ENCODE assay signal across 8 cellular contexts in the genomic region with DNA sequence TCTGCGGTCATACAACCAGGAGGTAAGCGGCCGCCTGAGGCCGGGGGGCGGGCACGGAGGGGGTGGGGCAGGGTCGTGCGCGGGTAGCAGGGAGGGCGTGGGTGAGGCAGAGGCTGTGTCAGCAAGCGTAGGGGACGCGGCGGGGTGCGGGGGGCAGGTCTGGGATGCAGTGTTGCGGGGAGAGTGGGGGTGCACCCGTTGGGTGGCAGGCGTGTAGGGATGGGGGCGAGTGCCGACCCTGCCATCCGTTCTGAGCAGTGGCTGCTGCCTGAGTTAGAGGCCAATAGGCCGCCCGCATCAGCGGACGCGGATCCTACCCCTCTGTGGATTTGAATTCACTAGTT. TPM values are rescaled to one million over a fixed set of nuclear protein-coding genes. Genes with fewer than 3 reads are reported as not detected.
DNase-seq lines count a peak whose midpoint lies in the region; ATAC-seq and TF ChIP-seq lines count a peak whose summit lies in the region.

No MANE protein-coding gene starts in this region.

- TF ChIP-seq CTCF in GM13977 (IDR thresholded peaks at IDR 0.05; ENCODE audit: extremely low read depth, insufficient read depth, missing control alignments) = no peak
- TF ChIP-seq CTCF in fibroblast of villous mesenchyme (IDR thresholded peaks at IDR 0.05; ENCODE audit: insufficient read depth, low read depth, low read length) = no peak

- in situ Hi-C loops in GM13977 (cut with MboI; ENCODE audit: low pct_unique_long_range_greater_than_20kb, low sequenced_read_pairs, unreplicated experiment) = no loop called here

- peak overlapping the region; percentile 99 for H3K27ac ChIP-seq in rectal smooth muscle tissue (ENCODE audit: low read depth, low read length)

- peak; percentile 1 for ATAC-seq in SK-N-SH treated with all-trans-retinoic acid at 6 μM for 48 hours

- H3K4me1 ChIP-seq in rectal smooth muscle tissue (ENCODE audit: control insufficient read depth, insufficient read depth, low read length) = peaks cover 23% of the 10 kb centered on the region

- H3K4me3 ChIP-seq in fibroblast of villous mesenchyme (ENCODE audit: low read depth, low read length) = peak overlapping the region; percentile 79
- H3K4me3 ChIP-seq in rectal smooth muscle tissue (ENCODE audit: low read length) = peak overlapping the region; percentile 91

- no peaks in the 10 kb centered on the region for H3K27me3 ChIP-seq in rectal smooth muscle tissue (ENCODE audit: control insufficient read depth, insufficient read depth, low read length)

- DNase-seq in GM13977 (ENCODE audit: low spot score) (peak; percentile 37), fibroblast of villous mesenchyme (ENCODE audit: low read depth) (no peak), NCI-H1105 treated with DMSO at 0.1 percent for 48 hours (lab: John Stamatoyannopoulos, UW) (no peak), HuH-7.5 (ENCODE audit: low spot score) (no peak), NCI-H2227 (lab: John Stamatoyannopoulos, UW; ENCODE audit: unreplicated experiment) (no peak), NCI-H1048 (lab: John Stamatoyannopoulos, UW) (no peak)

- H3K9ac ChIP-seq in rectal smooth muscle tissue (ENCODE audit: low read length) = peak overlapping the region; percentile 66

- peaks cover 56% of the 10 kb centered on the region for H3K36me3 ChIP-seq in rectal smooth muscle tissue (ENCODE audit: control insufficient read depth, insufficient read depth, low read length)

TF ChIP-seq in SK-N-SH treated with all-trans-retinoic acid at 6 μM for 48 hours, 23 proteins besides CTCF, POLR2A, EP300 and RAD21:
- TF ChIP-seq PPARA (CRISPR knock-in tag; IDR thresholded peaks at IDR 0.05; ENCODE audit: borderline replicate concordance) (no peak), ISL1 (CRISPR knock-in tag; IDR thresholded peaks at IDR 0.05) (no peak), OSR1 (CRISPR knock-in tag; IDR thresholded peaks at IDR 0.05) (no peak), ESRRG (CRISPR knock-in tag; IDR thresholded peaks at IDR 0.05) (no peak), ZNF565 (CRISPR knock-in tag; conservative IDR thresholded peaks at IDR 0.05; ENCODE audit: low read depth) (no peak), BACH2 (CRISPR knock-in tag; IDR thresholded peaks at IDR 0.05; ENCODE audit: borderline replicate concordance) (no peak)
- TF ChIP-seq, protein P1, sequence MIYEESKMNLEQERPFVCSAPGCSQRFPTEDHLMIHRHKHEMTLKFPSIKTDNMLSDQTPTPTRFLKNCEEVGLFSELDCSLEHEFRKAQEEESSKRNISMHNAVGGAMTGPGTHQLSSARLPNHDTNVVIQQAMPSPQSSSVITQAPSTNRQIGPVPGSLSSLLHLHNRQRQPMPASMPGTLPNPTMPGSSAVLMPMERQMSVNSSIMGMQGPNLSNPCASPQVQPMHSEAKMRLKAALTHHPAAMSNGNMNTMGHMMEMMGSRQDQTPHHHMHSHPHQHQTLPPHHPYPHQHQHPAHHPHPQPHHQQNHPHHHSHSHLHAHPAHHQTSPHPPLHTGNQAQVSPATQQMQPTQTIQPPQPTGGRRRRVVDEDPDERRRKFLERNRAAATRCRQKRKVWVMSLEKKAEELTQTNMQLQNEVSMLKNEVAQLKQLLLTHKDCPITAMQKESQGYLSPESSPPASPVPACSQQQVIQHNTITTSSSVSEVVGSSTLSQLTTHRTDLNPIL (CRISPR knock-in tag; IDR thresholded peaks at IDR 0.05; ENCODE audit: low read depth) = no peak
- TF ChIP-seq, protein P2, sequence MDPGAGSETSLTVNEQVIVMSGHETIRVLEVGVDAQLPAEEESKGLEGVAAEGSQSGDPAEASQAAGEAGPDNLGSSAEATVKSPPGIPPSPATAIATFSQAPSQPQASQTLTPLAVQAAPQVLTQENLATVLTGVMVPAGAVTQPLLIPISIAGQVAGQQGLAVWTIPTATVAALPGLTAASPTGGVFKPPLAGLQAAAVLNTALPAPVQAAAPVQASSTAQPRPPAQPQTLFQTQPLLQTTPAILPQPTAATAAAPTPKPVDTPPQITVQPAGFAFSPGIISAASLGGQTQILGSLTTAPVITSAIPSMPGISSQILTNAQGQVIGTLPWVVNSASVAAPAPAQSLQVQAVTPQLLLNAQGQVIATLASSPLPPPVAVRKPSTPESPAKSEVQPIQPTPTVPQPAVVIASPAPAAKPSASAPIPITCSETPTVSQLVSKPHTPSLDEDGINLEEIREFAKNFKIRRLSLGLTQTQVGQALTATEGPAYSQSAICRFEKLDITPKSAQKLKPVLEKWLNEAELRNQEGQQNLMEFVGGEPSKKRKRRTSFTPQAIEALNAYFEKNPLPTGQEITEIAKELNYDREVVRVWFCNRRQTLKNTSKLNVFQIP (CRISPR knock-in tag; IDR thresholded peaks at IDR 0.05; ENCODE audit: borderline replicate concordance, low read depth) = no peak
- TF ChIP-seq, protein P3, sequence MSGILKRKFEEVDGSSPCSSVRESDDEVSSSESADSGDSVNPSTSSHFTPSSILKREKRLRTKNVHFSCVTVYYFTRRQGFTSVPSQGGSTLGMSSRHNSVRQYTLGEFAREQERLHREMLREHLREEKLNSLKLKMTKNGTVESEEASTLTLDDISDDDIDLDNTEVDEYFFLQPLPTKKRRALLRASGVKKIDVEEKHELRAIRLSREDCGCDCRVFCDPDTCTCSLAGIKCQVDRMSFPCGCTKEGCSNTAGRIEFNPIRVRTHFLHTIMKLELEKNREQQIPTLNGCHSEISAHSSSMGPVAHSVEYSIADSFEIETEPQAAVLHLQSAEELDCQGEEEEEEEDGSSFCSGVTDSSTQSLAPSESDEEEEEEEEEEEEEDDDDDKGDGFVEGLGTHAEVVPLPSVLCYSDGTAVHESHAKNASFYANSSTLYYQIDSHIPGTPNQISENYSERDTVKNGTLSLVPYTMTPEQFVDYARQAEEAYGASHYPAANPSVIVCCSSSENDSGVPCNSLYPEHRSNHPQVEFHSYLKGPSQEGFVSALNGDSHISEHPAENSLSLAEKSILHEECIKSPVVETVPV (CRISPR knock-in tag; IDR thresholded peaks at IDR 0.05) = no peak

RNA-seq across cellular contexts. Expression of a gene that starts 1.4 kb away (rescaled TPM):
- 154 and 167 TPM in 2 replicates for total RNA-seq in fibroblast of villous mesenchyme

RNA-seq across cellular contexts. Expression of a gene that starts 1.7 kb away (rescaled TPM):
- 22.0 and 23.8 TPM in 2 replicates for total RNA-seq in fibroblast of villous mesenchyme

RNA-seq across cellular contexts. Expression of a gene that starts 16.0 kb away (rescaled TPM):
- total RNA-seq in fibroblast of villous mesenchyme = not detected in 2 replicates

RNA-seq across cellular contexts. Expression of a gene that starts 27.3 kb away (rescaled TPM):
- 10.3 and 10.4 TPM in 2 replicates for total RNA-seq in fibroblast of villous mesenchyme

RNA-seq across cellular contexts. Expression of a gene that starts 27.9 kb away (rescaled TPM):
- 130 and 140 TPM in 2 replicates for total RNA-seq in fibroblast of villous mesenchyme
